In genomic region chr1:168218647-168219046, GRCh38 we compare ENCODE assay signal across 18 cellular contexts. TPM values are rescaled to one million over a fixed set of nuclear protein-coding genes. Genes with fewer than 3 reads are reported as not detected.
DNase-seq lines count a peak whose midpoint lies in the region; ATAC-seq and TF ChIP-seq lines count a peak whose summit lies in the region.
"Had no signal": no experiment of that assay in that cellular context is flagged by ENCODE, and none has a peak within 500 bp of the region (broad histone marks: within the 10 kb centered on the region; RNA-seq: fewer than 3 reads in every experiment).

No MANE protein-coding gene starts in this region.

- no peaks in the 10 kb centered on the region; the same call in 1 of the 2 replicates for H3K27me3 Mint-ChIP-seq in WTC11 (ENCODE audit: low read depth)

- H2AFZ ChIP-seq in OCI-LY7 (ENCODE audit: low read length): peak overlapping the region; percentile 7; the same call in 1 of the 2 replicates
- no peak overlapping the region for H2AFZ ChIP-seq in SK-N-SH (ENCODE audit: low read depth)

- peaks cover 16% of the 10 kb centered on the region for H3K9me3 Mint-ChIP-seq in WTC11

- no TSS peak for BruUV-seq in OCI-LY7 (replicated peaks; lab: Mats Ljungman, UMichigan)

- DNase-seq in NCI-H524 treated with DMSO at 0.1 percent for 48 hours (lab: John Stamatoyannopoulos, UW) (peak; percentile 61), OCI-LY7 (ENCODE audit: low spot score) (no peak), WTC11 (ENCODE audit: low spot score) (no peak), esophagus muscularis mucosa (ENCODE audit: extremely low spot score) (peak; percentile 7), SK-N-SH (no peak), epidermal melanocyte (ENCODE audit: insufficient read length, low spot score) (no peak)
- DNase-seq in stimulated activated CD4-positive, alpha-beta T cell treated with anti-CD3 and anti-CD28 coated beads, Interleukin-12 subunit alpha, Interleukin-12 subunit beta, amount 100 ng/mL, for 4 hours: no peak
- DNase-seq: C1 segment of cervical spinal cord; Calu3; CD4-positive, alpha-beta memory T cell; COR-L47; DMS53; DMS79 treated with DMSO at 0.1 percent for 48 hours; GF-D8; GOT3; H7; HCEC 1CT had no signal

- no peaks in the 10 kb centered on the region for H3K9me2 ChIP-seq in OCI-LY7 (ENCODE audit: insufficient read depth, low read length)
- no peaks in the 10 kb centered on the region for H3K9me2 ChIP-seq in SK-N-SH

- H3F3A ChIP-seq in SK-N-SH (replicated peaks; ENCODE audit: insufficient read depth): no peaks in the 10 kb centered on the region

- H3K4me1 Mint-ChIP-seq in WTC11: peaks cover 24% of the 10 kb centered on the region
- H3K4me1 Mint-ChIP-seq: CD4-positive, alpha-beta memory T cell had no signal

- H3K27ac ChIP-seq in OCI-LY7 (ENCODE audit: low read depth, low read length, poor library complexity, severe bottlenecking) (no peak overlapping the region), esophagus muscularis mucosa (replicated peaks in 1 of 4) (no peak overlapping the region), SK-N-SH (ENCODE audit: low read depth in 2 of 2, low read length in 1 of 2) (no peak overlapping the region)

- no peaks in the 10 kb centered on the region for H3K36me3 ChIP-seq in OCI-LY7 (ENCODE audit: insufficient read depth, low read length)
- no peaks in the 10 kb centered on the region for H3K36me3 ChIP-seq in esophagus muscularis mucosa
- H3K36me3 ChIP-seq in SK-N-SH (replicated peaks in 1 of 2; ENCODE audit: control insufficient read depth in 1 of 2, insufficient read depth in 2 of 2, low read length in 1 of 2): no peaks in the 10 kb centered on the region

- peaks cover 5% of the 10 kb centered on the region; the same call in 1 of the 2 replicates for H3K36me3 Mint-ChIP-seq in WTC11
- H3K36me3 Mint-ChIP-seq: CD4-positive, alpha-beta memory T cell had no signal

- intact Hi-C loops in OCI-LY7 (cut with micrococcal nuclease; ENCODE audit: unreplicated experiment): no loop called here
- intact Hi-C loops in esophagus muscularis mucosa (cut with DNase I): no loop called here

- no peak overlapping the region for H3K4me3 ChIP-seq in OCI-LY7 (ENCODE audit: low read depth, low read length, poor library complexity, severe bottlenecking)
- H3K4me3 ChIP-seq in esophagus muscularis mucosa: no peak overlapping the region
- no peak overlapping the region for H3K4me3 ChIP-seq in SK-N-SH (ENCODE audit: low read depth in 2 of 2, low read length in 1 of 2)

- 83% methylated on average over 4 of the region's 4 CpGs for WGBS in esophagus muscularis mucosa
- WGBS in SK-N-SH (ENCODE audit: low lambda C conversion rate): 76% methylated on average over 4 of the region's 4 CpGs

- POLR2A ChIA-PET in OCI-LY7 (lab: Charles Lee) (interaction anchor here (0.5 to 1.9 kb wide), 3 partner anchors 8 to 301 kb away, joined by 3 to 10 read pairs (median 5); no protein-coding TSS in a partner anchor), WTC11 (lab: Charles Lee) (no interaction called here), SK-N-SH (lab: Yijun Ruan, JAX) (no interaction called here)

- H3K27me3 ChIP-seq in esophagus muscularis mucosa (no peaks in the 10 kb centered on the region), SK-N-SH (ENCODE audit: insufficient read depth) (no peaks in the 10 kb centered on the region)

- H3K4me1 ChIP-seq in OCI-LY7 (ENCODE audit: insufficient read depth, low read length, poor library complexity, severe bottlenecking) (no peaks in the 10 kb centered on the region), esophagus muscularis mucosa (no peaks in the 10 kb centered on the region), SK-N-SH (ENCODE audit: control insufficient read depth in 1 of 2, insufficient read depth in 2 of 2, low read depth in 1 of 2, low read length in 1 of 2) (no peaks in the 10 kb centered on the region; a peak in 1 of 4 replicates)

- no peak overlapping the region for H3K4me3 Mint-ChIP-seq in WTC11
- H3K4me3 Mint-ChIP-seq: CD4-positive, alpha-beta memory T cell had no signal

- no peak for TF ChIP-seq POLR2A in esophagus muscularis mucosa (IDR thresholded peaks at IDR 0.05; ENCODE audit: low read depth)

- H3K9me3 ChIP-seq in OCI-LY7 (ENCODE audit: low read length) (no peaks in the 10 kb centered on the region), esophagus muscularis mucosa (no peaks in the 10 kb centered on the region), SK-N-SH (no peaks in the 10 kb centered on the region)

- CTCF ChIA-PET in OCI-LY7 (lab: Charles Lee; ENCODE audit: unreplicated experiment): interaction anchor here (0.9 kb wide), 1 partner anchor 35 kb away, joined by 3 read pairs; no protein-coding TSS in a partner anchor
- CTCF ChIA-PET in WTC11 (lab: Charles Lee): interaction anchor here (1.9 to 2.3 kb wide), 2 partner anchors 17 to 136 kb away, joined by 11 to 22 read pairs; no protein-coding TSS in a partner anchor
- CTCF ChIA-PET in SK-N-SH (lab: Yijun Ruan, JAX): no interaction called here

- no peak for TF ChIP-seq CTCF in OCI-LY7 (conservative IDR thresholded peaks at IDR 0.05; ENCODE audit: low read length)
- TF ChIP-seq CTCF in WTC11 (IDR thresholded peaks at IDR 0.05): no peak
- no peak for TF ChIP-seq CTCF in esophagus muscularis mucosa (IDR thresholded peaks at IDR 0.05)
- TF ChIP-seq CTCF in SK-N-SH (IDR thresholded peaks at IDR 0.05): no peak

- H4K20me1 ChIP-seq in OCI-LY7 (ENCODE audit: insufficient read depth, low read length) (no peaks in the 10 kb centered on the region), SK-N-SH (ENCODE audit: insufficient read depth) (no peaks in the 10 kb centered on the region)

- H3K4me2 ChIP-seq in OCI-LY7 (ENCODE audit: low read length): no peak overlapping the region
- H3K4me2 ChIP-seq in SK-N-SH: no peak overlapping the region

- TF ChIP-seq RAD21 in SK-N-SH (IDR thresholded peaks at IDR 0.05; ENCODE audit: low read length): no peak

- H3K27ac Mint-ChIP-seq in WTC11: no peak overlapping the region
- H3K27ac Mint-ChIP-seq: CD4-positive, alpha-beta memory T cell had no signal

- ATAC-seq in WTC11 (0 out of 2 replicates have a peak, but pooled peaks have one; percentile 22), HG03196 (IDR thresholded peaks at IDR 0.05; ENCODE audit: unreplicated experiment) (no peak)

- no peaks in the 10 kb centered on the region for H3K79me2 ChIP-seq in OCI-LY7 (ENCODE audit: insufficient read depth, low read depth, low read length)
- no peaks in the 10 kb centered on the region for H3K79me2 ChIP-seq in SK-N-SH (ENCODE audit: insufficient read depth)

- no peak for TF ChIP-seq EP300 in esophagus muscularis mucosa (IDR thresholded peaks at IDR 0.05)
- TF ChIP-seq EP300 in SK-N-SH (IDR thresholded peaks at IDR 0.05; ENCODE audit: borderline replicate concordance in 1 of 2, low read depth in 1 of 2, low read length in 1 of 2): no peak

- no peak overlapping the region for H3K9ac ChIP-seq in SK-N-SH

TF ChIP-seq in WTC11, 78 proteins besides CTCF, POLR2A, EP300 and RAD21 (continues in another document):
- no peak for TF ChIP-seq NFE2L1 (CRISPR knock-in tag; IDR thresholded peaks at IDR 0.05)

TF ChIP-seq in SK-N-SH, 30 proteins besides CTCF, POLR2A, EP300 and RAD21:
- no peak for TF ChIP-seq EZH2phosphoT487 (IDR thresholded peaks at IDR 0.05; ENCODE audit: borderline replicate concordance, low read depth)
- TF ChIP-seq MEF2A (IDR thresholded peaks at IDR 0.05; ENCODE audit: borderline replicate concordance, low read depth): no peak
- no peak for TF ChIP-seq GATA2 (CRISPR knock-in tag; IDR thresholded peaks at IDR 0.05)
- no peak for TF ChIP-seq CHD2 (IDR thresholded peaks at IDR 0.05; ENCODE audit: low read length, partially characterized antibody)
- no peak for TF ChIP-seq JUND (IDR thresholded peaks at IDR 0.05)
- no peak for TF ChIP-seq NFIC (IDR thresholded peaks at IDR 0.05; ENCODE audit: borderline replicate concordance)
- TF ChIP-seq TCF12 (IDR thresholded peaks at IDR 0.05): no peak
- no peak for TF ChIP-seq USF2 (IDR thresholded peaks at IDR 0.05; ENCODE audit: borderline replicate concordance, low read depth, low read length)
- no peak for TF ChIP-seq RFX5 (IDR thresholded peaks at IDR 0.05; ENCODE audit: low read length)
- no peak for TF ChIP-seq ELF1 (IDR thresholded peaks at IDR 0.05)
- no peak for TF ChIP-seq NRF1 (IDR thresholded peaks at IDR 0.05; ENCODE audit: low read depth, low read length)
- TF ChIP-seq, protein P1, sequence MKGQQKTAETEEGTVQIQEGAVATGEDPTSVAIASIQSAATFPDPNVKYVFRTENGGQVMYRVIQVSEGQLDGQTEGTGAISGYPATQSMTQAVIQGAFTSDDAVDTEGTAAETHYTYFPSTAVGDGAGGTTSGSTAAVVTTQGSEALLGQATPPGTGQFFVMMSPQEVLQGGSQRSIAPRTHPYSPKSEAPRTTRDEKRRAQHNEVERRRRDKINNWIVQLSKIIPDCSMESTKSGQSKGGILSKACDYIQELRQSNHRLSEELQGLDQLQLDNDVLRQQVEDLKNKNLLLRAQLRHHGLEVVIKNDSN (IDR thresholded peaks at IDR 0.05; ENCODE audit: borderline replicate concordance, low read depth): no peak
- TF ChIP-seq TEAD4 (IDR thresholded peaks at IDR 0.05; ENCODE audit: borderline replicate concordance, insufficient read depth): no peak
- TF ChIP-seq SMC3 (IDR thresholded peaks at IDR 0.05; ENCODE audit: low read depth, low read length): no peak

RNA-seq across cellular contexts. Expression of gene SFT2D2, which starts 7.2 kb away (rescaled TPM):
- 20.7 and 22.3 TPM in 2 replicates for total RNA-seq in OCI-LY7 (2014; rRNA removed; shearing (Covaris generic))
- total RNA-seq in OCI-LY7 (2022) (46.6 and 50.0 TPM in 2 replicates), WTC11 (2021) (23.2 to 28.1 TPM (median 25.2 TPM) in 3 replicates), esophagus muscularis mucosa (10 to 100 TPM; 27.8 to 35.1 (median 29.9) TPM)
- polyA plus RNA-seq in SK-N-SH (2012; rRNA removed): 9.3 and 13.2 TPM in 2 replicates
- polyA plus RNA-seq in SK-N-SH (2012; cell fraction: cytosol; rRNA removed): 11.7 and 12.9 TPM in 2 replicates
- 6.9 and 15.3 TPM in 2 replicates for polyA plus RNA-seq in SK-N-SH (2012; cell fraction: nucleus; rRNA removed)

RNA-seq across cellular contexts. Expression of gene TIPRL, which starts 39.9 kb away (rescaled TPM):
- 36.0 and 37.8 TPM in 2 replicates for total RNA-seq in OCI-LY7 (2014; rRNA removed; shearing (Covaris generic))
- total RNA-seq in OCI-LY7 (2022) (54.3 and 64.8 TPM in 2 replicates), WTC11 (2021) (25.3 to 25.8 TPM (median 25.4 TPM) in 3 replicates), esophagus muscularis mucosa (10 to 100 TPM; 19.0 to 25.7 (median 23.5) TPM)
- 16.4 and 20.5 TPM in 2 replicates for polyA plus RNA-seq in SK-N-SH (2012; rRNA removed)
- 27.0 and 43.4 TPM in 2 replicates for polyA plus RNA-seq in SK-N-SH (2012; cell fraction: cytosol; rRNA removed)
- polyA plus RNA-seq in SK-N-SH (2012; cell fraction: nucleus; rRNA removed): 6.0 and 11.4 TPM in 2 replicates

Comparison
In these comparisons a context has a peak if more than half of its experiments do, and no peak if none do; other contexts are left out.
1. DNase-seq: peak in NCI-H524 treated with DMSO at 0.1 percent for 48 hours (single experiment) and esophagus muscularis mucosa (single experiment); none in OCI-LY7 (single experiment), WTC11 (single experiment), stimulated activated CD4-positive, alpha-beta T cell treated with anti-CD3 and anti-CD28 coated beads, Interleukin-12 subunit alpha, Interleukin-12 subunit beta, amount 100 ng/mL, for 4 hours (single experiment), SK-N-SH (single experiment) and epidermal melanocyte (single experiment).